Comparison of ENCODE assay signal across 14 cellular contexts in the genomic region with DNA sequence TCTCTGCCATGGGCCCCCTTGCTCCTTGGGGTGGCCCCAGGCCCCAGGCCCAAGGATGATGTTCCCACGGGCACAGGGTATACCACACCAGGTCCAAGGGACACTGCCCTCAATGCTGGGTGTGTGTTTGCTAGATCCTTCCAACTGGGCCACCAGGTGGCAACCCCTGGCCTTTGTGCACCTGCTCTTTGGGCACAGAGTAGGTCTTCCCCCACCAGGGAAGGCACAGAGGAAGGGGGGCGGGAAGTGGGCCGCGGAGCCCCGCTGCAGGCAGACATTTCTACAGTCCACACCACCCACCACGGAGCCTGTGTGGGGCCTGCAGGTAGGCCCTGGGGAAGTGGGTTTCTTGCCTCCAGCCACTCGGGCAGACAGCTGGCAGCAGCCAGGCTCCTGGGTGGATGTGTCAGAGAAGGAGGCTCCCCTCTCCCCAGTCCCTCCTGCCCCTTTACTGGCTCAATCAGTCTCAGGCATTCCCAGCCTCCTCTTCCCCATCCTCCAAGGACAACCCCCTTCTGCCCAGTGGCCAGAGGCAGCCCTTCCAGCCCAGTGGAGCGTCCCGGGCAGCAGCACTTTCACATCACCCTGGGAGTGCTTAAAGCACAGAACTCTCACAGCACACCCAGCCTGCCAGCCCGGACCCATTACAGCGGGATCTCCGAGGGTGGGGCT. TPM values are rescaled to one million over a fixed set of nuclear protein-coding genes. Genes with fewer than 3 reads are reported as not detected.
DNase-seq lines count a peak whose midpoint lies in the region; ATAC-seq and TF ChIP-seq lines count a peak whose summit lies in the region.
"Had no signal": no experiment of that assay in that cellular context is flagged by ENCODE, and none has a peak within 500 bp of the region (broad histone marks: within the 10 kb centered on the region; RNA-seq: fewer than 3 reads in every experiment).

No MANE protein-coding gene starts in this region.

- H3K27ac Mint-ChIP-seq in nephron progenitor cell: no peak overlapping the region

- CTCF ChIA-PET in OCI-LY7 (lab: Charles Lee; ENCODE audit: unreplicated experiment): interaction anchor here (0.6 kb wide), 1 partner anchor 209 kb away, joined by 3 read pairs; no protein-coding TSS in a partner anchor

- TF ChIP-seq POLR2A in body of pancreas (IDR thresholded peaks at IDR 0.05): no peak

- TF ChIP-seq CTCF in DOHH2 (IDR thresholded peaks at IDR 0.05; ENCODE audit: low read depth, low read length, poor library complexity, severe bottlenecking): peak; percentile 22
- peak; percentile 72 for TF ChIP-seq CTCF in OCI-LY7 (conservative IDR thresholded peaks at IDR 0.05; ENCODE audit: low read length)
- peak; percentile 7 for TF ChIP-seq CTCF in retinal pigment epithelial cell (conservative IDR thresholded peaks at IDR 0.05; ENCODE audit: low read depth, low read length)
- TF ChIP-seq CTCF in nephron progenitor cell (IDR thresholded peaks at IDR 0.05): no peak
- TF ChIP-seq CTCF in body of pancreas (IDR thresholded peaks at IDR 0.05): no peak

- H3F3A ChIP-seq in DOHH2 (ENCODE audit: control insufficient read depth, insufficient read depth): no peaks in the 10 kb centered on the region

- no peaks in the 10 kb centered on the region for H3K9me3 Mint-ChIP-seq in nephron progenitor cell

- H3K4me1 ChIP-seq in DOHH2 (ENCODE audit: control insufficient read depth, low read length): no peaks in the 10 kb centered on the region
- H3K4me1 ChIP-seq in OCI-LY7 (ENCODE audit: insufficient read depth, low read length, poor library complexity, severe bottlenecking): peaks cover 13% of the 10 kb centered on the region
- H3K4me1 ChIP-seq in esophagus (ENCODE audit: control insufficient read depth in 2 of 2, insufficient read depth in 2 of 2, low read length in 1 of 2): peaks cover 3 to 38% of the 10 kb centered on the region in 2 donors
- H3K4me1 ChIP-seq in body of pancreas: peaks cover 14% of the 10 kb centered on the region

- ATAC-seq in HG03135 (IDR thresholded peaks at IDR 0.05; ENCODE audit: unreplicated experiment) (no peak), HG03469 (IDR thresholded peaks at IDR 0.05; ENCODE audit: unreplicated experiment) (no peak), body of pancreas (no peak)

- DNase-seq in OCI-LY7 (ENCODE audit: low spot score): peak; percentile 65
- no peak for DNase-seq in retinal pigment epithelial cell (ENCODE audit: low read depth)
- DNase-seq in nephron progenitor cell: no peak
- DNase-seq in body of pancreas: no peak
- DNase-seq: activated CD4-positive, alpha-beta T cell treated with anti-CD3 and anti-CD28 coated beads, Interleukin-2, amount 50 U/mL, for 4 hours; activated gamma-delta T cell treated with Interleukin-2 at 50 U/mL for 16 hours; hippocampal formation; Karpas-422; OCI-M1 had no signal

- H3K4me2 ChIP-seq in DOHH2 (ENCODE audit: low read length): no peak overlapping the region
- H3K4me2 ChIP-seq in OCI-LY7 (ENCODE audit: low read length): 0 out of 2 replicates have a peak overlapping the region, but pooled peaks have one; percentile 1

- no peak overlapping the region for H3K4me3 Mint-ChIP-seq in nephron progenitor cell

- no peak overlapping the region for H3K27ac ChIP-seq in DOHH2 (ENCODE audit: low read depth, low read length)
- no peak overlapping the region for H3K27ac ChIP-seq in OCI-LY7 (ENCODE audit: low read depth, low read length, poor library complexity, severe bottlenecking)
- H3K27ac ChIP-seq in esophagus (ENCODE audit: low read depth in 2 of 2, low read length in 1 of 2): peak overlapping the region; percentile 5 to 71
- no peak overlapping the region for H3K27ac ChIP-seq in body of pancreas
- H3K27ac ChIP-seq: C4-2B had no signal

- no peaks in the 10 kb centered on the region for H3K36me3 ChIP-seq in DOHH2 (ENCODE audit: control insufficient read depth, low read length)
- H3K36me3 ChIP-seq in OCI-LY7 (ENCODE audit: insufficient read depth, low read length): peaks cover 11% of the 10 kb centered on the region; the same call in 1 of the 2 replicates
- peaks cover 0 to 34% of the 10 kb centered on the region in 2 donors for H3K36me3 ChIP-seq in esophagus (ENCODE audit: control insufficient read depth in 2 of 2, insufficient read depth in 2 of 2, low read length in 1 of 2)
- peaks cover 3 to 7% of the 10 kb centered on the region in 2 donors for H3K36me3 ChIP-seq in body of pancreas (replicated peaks in 1 of 2; ENCODE audit: insufficient read depth in 1 of 2, low read depth in 2 of 2)

- no peaks in the 10 kb centered on the region for H3K79me2 ChIP-seq in DOHH2 (ENCODE audit: control insufficient read depth, low read length)
- no peaks in the 10 kb centered on the region for H3K79me2 ChIP-seq in OCI-LY7 (ENCODE audit: insufficient read depth, low read depth, low read length)

- H3K9me3 ChIP-seq in DOHH2 (ENCODE audit: control insufficient read depth, insufficient read depth, low read length) (no peaks in the 10 kb centered on the region), OCI-LY7 (ENCODE audit: low read length) (no peaks in the 10 kb centered on the region), esophagus (ENCODE audit: control insufficient read depth in 2 of 2, insufficient read depth in 1 of 2, low read depth in 1 of 2, low read length in 1 of 2) (no peaks in the 10 kb centered on the region), body of pancreas (no peaks in the 10 kb centered on the region)

- BruUV-seq in OCI-LY7 (replicated peaks; lab: Mats Ljungman, UMichigan): TSS peak; percentile 29

- POLR2A ChIA-PET in OCI-LY7 (lab: Charles Lee): no interaction called here

- intact Hi-C loops in OCI-LY7 (cut with micrococcal nuclease; ENCODE audit: unreplicated experiment) (loop anchor here (1.0 kb wide), 1 partner anchor 130 kb away; no protein-coding TSS in a partner anchor), body of pancreas (cut with DNase I) (no loop called here)

- H3K4me1 Mint-ChIP-seq in nephron progenitor cell: peaks cover 11% of the 10 kb centered on the region

- no peaks in the 10 kb centered on the region for H3K27me3 Mint-ChIP-seq in nephron progenitor cell (ENCODE audit: low read depth, poor library complexity)

- 63 to 71% methylated on average over 12 of the region's 12 CpGs for WGBS in esophagus, 2 donors
- 84 to 85% methylated on average over 4 to 12 of the region's 12 CpGs for WGBS in body of pancreas, 2 donors

- H3K27me3 ChIP-seq in DOHH2 (ENCODE audit: control insufficient read depth, low read length): no peaks in the 10 kb centered on the region
- no peaks in the 10 kb centered on the region for H3K27me3 ChIP-seq in esophagus (ENCODE audit: control insufficient read depth in 1 of 2, insufficient read depth in 2 of 2, low read length in 2 of 2)
- H3K27me3 ChIP-seq in body of pancreas: no peaks in the 10 kb centered on the region

- H3K4me3 ChIP-seq in DOHH2 (ENCODE audit: low read length): no peak overlapping the region
- no peak overlapping the region for H3K4me3 ChIP-seq in OCI-LY7 (ENCODE audit: low read depth, low read length, poor library complexity, severe bottlenecking)
- no peak overlapping the region for H3K4me3 ChIP-seq in esophagus (ENCODE audit: low read depth in 1 of 2, low read length in 2 of 2)
- H3K4me3 ChIP-seq in retinal pigment epithelial cell (ENCODE audit: low read length): no peak overlapping the region
- no peak overlapping the region for H3K4me3 ChIP-seq in body of pancreas

- peaks cover 3% of the 10 kb centered on the region for H3K36me3 Mint-ChIP-seq in nephron progenitor cell (ENCODE audit: low read depth)

- H4K20me1 ChIP-seq in DOHH2 (ENCODE audit: control insufficient read depth, insufficient read depth, low read depth, low read length) (no peaks in the 10 kb centered on the region), OCI-LY7 (ENCODE audit: insufficient read depth, low read length) (no peaks in the 10 kb centered on the region)

- H3K9me2 ChIP-seq in DOHH2 (replicated peaks; ENCODE audit: control insufficient read depth, low read length) (no peaks in the 10 kb centered on the region), OCI-LY7 (ENCODE audit: insufficient read depth, low read length) (no peaks in the 10 kb centered on the region)

- H2AFZ ChIP-seq in OCI-LY7 (ENCODE audit: low read length): no peak overlapping the region

RNA-seq across cellular contexts. Expression of a gene that starts 21.6 kb away (rescaled TPM):
- total RNA-seq in OCI-LY7 (2014; rRNA removed; shearing (Covaris generic)): 3.8 and 5.7 TPM in 2 replicates
- total RNA-seq in OCI-LY7 (2022) (3.4 and 5.3 TPM in 2 replicates), body of pancreas (10 to 100 TPM; 16.9 to 35.6 TPM)
- polyA plus RNA-seq in esophagus: 10 to 100 TPM; 34.7 to 99.6 TPM

RNA-seq across cellular contexts. Expression of a gene that starts 41.8 kb away (rescaled TPM):
- total RNA-seq in OCI-LY7 (2014; rRNA removed; shearing (Covaris generic)): 23.3 and 33.9 TPM in 2 replicates
- total RNA-seq in OCI-LY7 (2022): 83.9 and 106 TPM in 2 replicates
- 10 to 100 TPM; 14.5 to 36.3 TPM for polyA plus RNA-seq in esophagus
- total RNA-seq in body of pancreas: 10 to 100 TPM; 41.5 to 68.0 TPM

RNA-seq across cellular contexts. Expression of a gene that starts 49.4 kb away (rescaled TPM):
- 11.1 and 19.1 TPM in 2 replicates for total RNA-seq in OCI-LY7 (2014; rRNA removed; shearing (Covaris generic))
- 37.8 and 50.2 TPM in 2 replicates for total RNA-seq in OCI-LY7 (2022)
- polyA plus RNA-seq in esophagus: 10 to 100 TPM; 10.8 to 14.4 TPM
- total RNA-seq in body of pancreas: 10 to 100 TPM; 28.7 to 31.4 TPM

Comparison
In these comparisons a context has a peak if more than half of its experiments do, and no peak if none do; other contexts are left out.
1. H3K27ac ChIP-seq: peak in esophagus (2 of 2); none in DOHH2 (single experiment), OCI-LY7 (single experiment) and body of pancreas (0 of 4).
2. CTCF ChIP-seq: peak in DOHH2 (single experiment), OCI-LY7 (single experiment) and retinal pigment epithelial cell (single experiment); none in nephron progenitor cell (single experiment) and body of pancreas (0 of 7).